ENCODE assay signal across 8 cellular contexts in the genomic region with DNA sequence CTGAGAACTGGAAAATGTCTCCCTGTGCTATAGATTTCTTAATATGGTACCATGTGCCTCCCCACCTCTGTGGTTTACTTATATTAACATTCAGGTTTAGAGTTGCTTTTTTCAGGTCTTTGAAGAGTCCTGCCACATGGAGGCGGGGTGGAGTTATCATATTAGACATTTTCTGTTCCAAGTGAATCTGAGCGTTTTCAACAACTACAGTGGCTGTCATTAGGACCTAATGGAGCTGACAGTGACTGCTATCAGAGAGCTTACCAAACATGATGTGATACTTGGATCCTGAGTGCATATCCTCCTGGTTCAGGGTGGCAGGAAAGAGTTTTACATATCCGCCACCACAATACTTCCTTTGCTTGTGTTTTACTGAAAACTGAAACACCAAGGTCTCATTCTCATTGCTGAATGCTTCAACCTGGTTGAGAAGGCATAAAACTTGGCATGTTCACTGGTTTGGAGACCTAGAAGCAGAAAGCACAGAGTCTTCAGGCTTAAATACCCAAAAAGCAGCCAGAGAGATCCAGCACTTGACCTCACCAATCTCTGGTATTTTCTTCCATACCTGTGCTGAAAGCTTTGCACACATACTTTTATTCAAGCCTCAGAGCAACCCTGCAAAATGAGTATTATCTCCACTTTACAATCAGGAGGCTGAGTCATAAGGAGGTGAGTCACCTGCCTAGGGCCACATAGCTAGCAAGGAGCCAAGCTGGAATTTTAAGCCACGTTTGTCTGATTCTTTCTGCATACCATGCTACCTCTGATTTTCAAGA. TPM values are rescaled to one million over a fixed set of nuclear protein-coding genes. Genes with fewer than 3 reads are reported as not detected.
DNase-seq lines count a peak whose midpoint lies in the region; ATAC-seq, FAIRE-seq and TF ChIP-seq lines count a peak whose summit lies in the region.

No MANE protein-coding gene starts in this region.

- no TSS peak for BruUV-seq in endothelial cell of umbilical vein (replicated peaks; lab: Mats Ljungman, UMichigan)

- no peaks in the 10 kb centered on the region for H4K20me1 ChIP-seq in endothelial cell of umbilical vein (replicated peaks; ENCODE audit: control insufficient read depth, extremely low read depth, insufficient read depth, low read length)

- intact Hi-C loops in endothelial cell of umbilical vein (cut with micrococcal nuclease): loop anchor here (1.0 kb wide), 1 partner anchor 200 kb away; no protein-coding TSS in a partner anchor

- TF ChIP-seq CTCF in GM12864 (IDR thresholded peaks at IDR 0.05; ENCODE audit: low read depth, low read length, missing control alignments): no peak
- TF ChIP-seq CTCF in WERI-Rb-1 (IDR thresholded peaks at IDR 0.05; ENCODE audit: low read depth, low read length): no peak
- peak in 1 of 2 donors; percentile 3 for TF ChIP-seq CTCF in endothelial cell of umbilical vein (IDR thresholded peaks at IDR 0.05; ENCODE audit: extremely low read depth in 1 of 2, insufficient read depth in 1 of 2, low read depth in 1 of 2, low read length in 2 of 2)
- TF ChIP-seq CTCF in parathyroid adenoma (IDR thresholded peaks at IDR 0.05): no peak

- H3K27ac ChIP-seq in WERI-Rb-1: no peak overlapping the region
- peak overlapping the region; percentile 64 for H3K27ac ChIP-seq in endothelial cell of umbilical vein (ENCODE audit: insufficient read depth, low read depth, low read length)
- peak overlapping the region; percentile 51 for H3K27ac ChIP-seq in parathyroid adenoma

- H3K9ac ChIP-seq in endothelial cell of umbilical vein (replicated peaks; ENCODE audit: extremely low read depth, insufficient read depth, low read length) (peak overlapping the region; percentile 1), parathyroid adenoma (no peak overlapping the region)

- peak; percentile 97 for FAIRE-seq in endothelial cell of umbilical vein (lab: Jason Lieb, UNC)

- H3K4me1 ChIP-seq in endothelial cell of umbilical vein (ENCODE audit: control insufficient read depth, extremely low read depth, insufficient read depth, low read length): peaks cover 21% of the 10 kb centered on the region
- no peaks in the 10 kb centered on the region for H3K4me1 ChIP-seq in parathyroid adenoma

- TF ChIP-seq POLR2A in endothelial cell of umbilical vein (IDR thresholded peaks at IDR 0.05; ENCODE audit: low read depth, low read length): no peak

- H3K4me2 ChIP-seq in endothelial cell of umbilical vein (ENCODE audit: insufficient read depth, low read length): peak overlapping the region; percentile 62
- no peak overlapping the region for H3K4me2 ChIP-seq in parathyroid adenoma (ENCODE audit: low read length)

- DNase-seq in GM12864 (ENCODE audit: low read depth): peak; percentile 86
- DNase-seq in HT1080 (ENCODE audit: low read depth): peak; percentile 92
- DNase-seq in WERI-Rb-1: peak; percentile 18
- peak; percentile 77 for DNase-seq in endothelial cell of umbilical vein (ENCODE audit: low read depth, low spot score)
- no peak for DNase-seq in midbrain (lab: John Stamatoyannopoulos, UW)
- DNase-seq in COLO829 (ENCODE audit: low spot score): no peak

- H3K4me3 ChIP-seq in GM12864 (ENCODE audit: low read depth, low read length): peak overlapping the region; percentile 2; the same call in 1 of the 2 replicates
- H3K4me3 ChIP-seq in WERI-Rb-1 (ENCODE audit: low read depth, low read length): no peak overlapping the region
- H3K4me3 ChIP-seq in endothelial cell of umbilical vein (replicated peaks in 1 of 3; ENCODE audit: insufficient read depth in 1 of 3, low read depth in 1 of 3, low read length in 3 of 3): no peak overlapping the region
- H3K4me3 ChIP-seq in parathyroid adenoma (ENCODE audit: low read depth, low read length): no peak overlapping the region

- H3K9me1 ChIP-seq in endothelial cell of umbilical vein (replicated peaks; ENCODE audit: control insufficient read depth, extremely low read depth, insufficient read depth, low read length): no peaks in the 10 kb centered on the region

- dilution Hi-C loops in endothelial cell of umbilical vein (cut with MboI; ENCODE audit: extremely low pct_ligation_motif_present, low sequenced_read_pairs): no loop called here

- POLR2A ChIA-PET in endothelial cell of umbilical vein (lab: Charles Lee): no interaction called here

- H3K27me3 ChIP-seq in WERI-Rb-1 (ENCODE audit: insufficient read depth, low read depth, severe bottlenecking) (no peaks in the 10 kb centered on the region), endothelial cell of umbilical vein (ENCODE audit: control insufficient read depth in 2 of 2, insufficient read depth in 2 of 2, low read length in 2 of 2) (no peaks in the 10 kb centered on the region), parathyroid adenoma (ENCODE audit: control insufficient read depth, insufficient read depth, low read length) (no peaks in the 10 kb centered on the region)

- H3K9me3 ChIP-seq in WERI-Rb-1 (ENCODE audit: severe bottlenecking) (no peaks in the 10 kb centered on the region), endothelial cell of umbilical vein (replicated peaks; ENCODE audit: control insufficient read depth, insufficient read depth, low read length) (no peaks in the 10 kb centered on the region), parathyroid adenoma (ENCODE audit: control insufficient read depth, low read length) (no peaks in the 10 kb centered on the region)

- H3K79me2 ChIP-seq in endothelial cell of umbilical vein (ENCODE audit: control insufficient read depth, insufficient read depth, low read length) (no peaks in the 10 kb centered on the region), parathyroid adenoma (no peaks in the 10 kb centered on the region)

- peak overlapping the region; percentile 28 for H2AFZ ChIP-seq in endothelial cell of umbilical vein (ENCODE audit: low read depth, low read length)
- peak overlapping the region; percentile 68 for H2AFZ ChIP-seq in parathyroid adenoma

- CTCF ChIA-PET in endothelial cell of umbilical vein (lab: Charles Lee): interaction anchor here (0.8 to 1.6 kb wide), 15 partner anchors 20 to 206 kb away, joined by 3 to 24 read pairs (median 3); partner anchors contain the start of gene OSBPL9

- H3K36me3 ChIP-seq in WERI-Rb-1 (no peaks in the 10 kb centered on the region), endothelial cell of umbilical vein (ENCODE audit: control insufficient read depth in 2 of 2, extremely low read depth in 1 of 2, insufficient read depth in 2 of 2, low read length in 2 of 2) (no peaks in the 10 kb centered on the region), parathyroid adenoma (ENCODE audit: control insufficient read depth, insufficient read depth, low read length) (no peaks in the 10 kb centered on the region)

- ATAC-seq in GM21576 (IDR thresholded peaks at IDR 0.05; ENCODE audit: unreplicated experiment): peak; percentile 78

TF ChIP-seq in endothelial cell of umbilical vein, 7 proteins besides CTCF, POLR2A, EP300 and RAD21:
- TF ChIP-seq EZH2 (IDR thresholded peaks at IDR 0.05; ENCODE audit: borderline replicate concordance, low read depth, low read length, severe bottlenecking) (no peak), JUN (IDR thresholded peaks at IDR 0.05; ENCODE audit: borderline replicate concordance, insufficient read depth, insufficient read length, low read depth) (peak; percentile 95), FOS (IDR thresholded peaks at IDR 0.05; ENCODE audit: borderline replicate concordance, insufficient read depth, low read length) (peak; percentile 97), MYC (IDR thresholded peaks at IDR 0.05; ENCODE audit: low read depth, low read length) (no peak), GATA2 (IDR thresholded peaks at IDR 0.05; ENCODE audit: insufficient read depth, insufficient read length, low read depth, low read length) (peak; percentile 90), MAX (IDR thresholded peaks at IDR 0.05; ENCODE audit: insufficient read depth, insufficient read length) (no peak), POLR2AphosphoS5 (IDR thresholded peaks at IDR 0.05; ENCODE audit: insufficient read depth, low read depth, low read length) (peak; percentile 7)

RNA-seq across cellular contexts. Expression of gene OSBPL9, which starts 47.4 kb away (rescaled TPM):
- 28.5 and 34.3 TPM in 2 replicates for total RNA-seq in HT1080 (2014; rRNA removed; shearing (Covaris generic))
- 23.8 and 27.1 TPM in 2 replicates for polyA plus RNA-seq in HT1080 (2015; cell fraction: cytosol; rRNA removed)
- 73.1 and 78.7 TPM in 2 replicates for polyA plus RNA-seq in HT1080 (2015; cell fraction: nucleus; rRNA removed)
- total RNA-seq in endothelial cell of umbilical vein: 74.8 and 80.3 TPM in 2 replicates
- 46.2 and 52.5 TPM in 2 replicates for polyA plus RNA-seq in endothelial cell of umbilical vein
- polyA plus RNA-seq in endothelial cell of umbilical vein (2011; cell fraction: cytosol; rRNA removed): 55.0 and 58.8 TPM in 2 replicates
- 90.8 and 101 TPM in 2 replicates for polyA plus RNA-seq in endothelial cell of umbilical vein (2011; cell fraction: nucleus; rRNA removed)
- polyA plus RNA-seq in endothelial cell of umbilical vein (2012): 47.7 and 64.7 TPM in 2 replicates
- polyA minus RNA-seq in endothelial cell of umbilical vein: 165 and 179 TPM in 2 replicates
- 50.0 TPM for polyA minus RNA-seq in endothelial cell of umbilical vein (2011; cell fraction: cytosol; rRNA and poly(A)+ RNA removed)
- polyA minus RNA-seq in endothelial cell of umbilical vein (2011; cell fraction: nucleus; rRNA and poly(A)+ RNA removed): 155 and 206 TPM in 2 replicates

RNA-seq across cellular contexts. Expression of gene EPS15, which starts 50.4 kb away (rescaled TPM):
- 20.3 and 20.8 TPM in 2 replicates for total RNA-seq in HT1080 (2014; rRNA removed; shearing (Covaris generic))
- polyA plus RNA-seq in HT1080 (2015; cell fraction: cytosol; rRNA removed): 35.3 and 48.1 TPM in 2 replicates
- polyA plus RNA-seq in HT1080 (2015; cell fraction: nucleus; rRNA removed): 47.4 and 55.8 TPM in 2 replicates
- 44.8 and 52.4 TPM in 2 replicates for total RNA-seq in endothelial cell of umbilical vein
- polyA plus RNA-seq in endothelial cell of umbilical vein: 10.7 and 15.4 TPM in 2 replicates
- 17.2 and 18.5 TPM in 2 replicates for polyA plus RNA-seq in endothelial cell of umbilical vein (2011; cell fraction: cytosol; rRNA removed)
- 29.9 and 42.8 TPM in 2 replicates for polyA plus RNA-seq in endothelial cell of umbilical vein (2011; cell fraction: nucleus; rRNA removed)
- 26.0 and 30.8 TPM in 2 replicates for polyA plus RNA-seq in endothelial cell of umbilical vein (2012)
- polyA minus RNA-seq in endothelial cell of umbilical vein: 39.4 and 47.1 TPM in 2 replicates
- 22.6 TPM for polyA minus RNA-seq in endothelial cell of umbilical vein (2011; cell fraction: cytosol; rRNA and poly(A)+ RNA removed)
- 45.9 and 72.6 TPM in 2 replicates for polyA minus RNA-seq in endothelial cell of umbilical vein (2011; cell fraction: nucleus; rRNA and poly(A)+ RNA removed)

Comparison
In these comparisons a context has a peak if more than half of its experiments do, and no peak if none do; other contexts are left out.
1. DNase-seq: peak in GM12864 (single experiment), HT1080 (single experiment), WERI-Rb-1 (single experiment) and endothelial cell of umbilical vein (single experiment); none in midbrain (single experiment) and COLO829 (single experiment).